In genomic region chr4:126109836-126110235, GRCh38 we compare ENCODE assay signal across 8 cellular contexts.
"Had no signal": no experiment of that assay in that cellular context is flagged by ENCODE, and none has a peak within 500 bp of the region (broad histone marks: within the 10 kb centered on the region; RNA-seq: fewer than 3 reads in every experiment).

No MANE protein-coding gene starts in this region.

- FAIRE-seq: G401.6, GM12878, GM12891, GM12892, GM18507, GM19239 had no signal

- ATAC-seq: GM12878 had no signal

- H3K4me3 ChIP-seq: GM12878 had no signal

- DNase-seq: GDM1, GF-D8 had no signal
